ENCODE assay signal across 22 cellular contexts in genomic region chr5:57468481-57469165, GRCh38. TPM values are rescaled to one million over a fixed set of nuclear protein-coding genes. Genes with fewer than 3 reads are reported as not detected.
DNase-seq lines count a peak whose midpoint lies in the region; ATAC-seq and TF ChIP-seq lines count a peak whose summit lies in the region.
"Had no signal": no experiment of that assay in that cellular context is flagged by ENCODE, and none has a peak within 500 bp of the region (broad histone marks: within the 10 kb centered on the region; RNA-seq: fewer than 3 reads in every experiment).

No MANE protein-coding gene starts in this region.

- POLR2A ChIA-PET in OCI-LY7 (lab: Charles Lee) = no interaction called here

- H3K4me3 ChIP-seq in AG10803 (ENCODE audit: low read length) = no peak overlapping the region
- no peak overlapping the region for H3K4me3 ChIP-seq in choroid plexus epithelial cell (ENCODE audit: low read depth, low read length)
- H3K4me3 ChIP-seq in OCI-LY7 (ENCODE audit: low read depth, low read length, poor library complexity, severe bottlenecking) = no peak overlapping the region
- H3K4me3 ChIP-seq: left ventricle myocardium inferior, mucosa of descending colon, PC-9 had no signal

- intact Hi-C loops in OCI-LY7 (cut with micrococcal nuclease; ENCODE audit: unreplicated experiment) = no loop called here

- no peak overlapping the region for H2AFZ ChIP-seq in OCI-LY7 (ENCODE audit: low read length)
- H2AFZ ChIP-seq: PC-9 had no signal

- DNase-seq in AG10803 (ENCODE audit: low read depth) = peak; percentile 86
- DNase-seq in LHCN-M2 (ENCODE audit: low read depth) = peak; percentile 36
- DNase-seq in choroid plexus epithelial cell (ENCODE audit: low read depth) = peak; percentile 89
- DNase-seq in omental fat pad (ENCODE audit: low spot score) = no peak
- DNase-seq in stimulated activated CD4-positive, alpha-beta T cell treated with anti-CD3 and anti-CD28 coated beads, Interleukin-1b, Interleukin-23, amount 100 ng/mL, for 48 hours = no peak
- no peak for DNase-seq in OCI-LY7 (ENCODE audit: low spot score)
- DNase-seq in HuH-7.5 (ENCODE audit: low spot score) = no peak
- DNase-seq: activated CD8-positive, alpha-beta T cell treated with anti-CD3 and anti-CD28 coated beads, Interleukin-2, amount 10 ng/mL, durations not matched to agents 7 days and 5 days; activated naive CD4-positive, alpha-beta T cell treated with anti-CD3 and anti-CD28 coated beads, Interleukin-2, amount 50 U/mL, for 16 hours; activated T-cell treated with anti-CD3 and anti-CD28 coated beads, Interleukin-2, amount 50 U/mL, for 24 hours; AML-193; glutamatergic neuron; GOT3; Kasumi-1; left ventricle myocardium inferior; mucosa of descending colon; NCI-H1436; NCI-H774 had no signal

- no peaks in the 10 kb centered on the region for H3K9me2 ChIP-seq in OCI-LY7 (ENCODE audit: insufficient read depth, low read length)

- no TSS peak for BruUV-seq in OCI-LY7 (replicated peaks; lab: Mats Ljungman, UMichigan)

- peak; percentile 54 for ATAC-seq in omental fat pad (ENCODE audit: low FRiP score)
- ATAC-seq in HG03457 (IDR thresholded peaks at IDR 0.05; ENCODE audit: unreplicated experiment) = no peak
- ATAC-seq: activated CD4-positive, CD25-positive, alpha-beta regulatory T cell treated with anti-CD3 and anti-CD28 coated beads, Interleukin-2, amount 50 U/mL, for 24 hours; activated CD8-positive, alpha-beta T cell treated with anti-CD3 and anti-CD28 coated beads, Interleukin-2, amount 10 ng/mL, durations not matched to agents 7 days and 5 days; mucosa of descending colon had no signal

- H4K20me1 ChIP-seq in OCI-LY7 (ENCODE audit: insufficient read depth, low read length) = no peaks in the 10 kb centered on the region

- no peaks in the 10 kb centered on the region for H3K36me3 ChIP-seq in OCI-LY7 (ENCODE audit: insufficient read depth, low read length)
- H3K36me3 ChIP-seq: left ventricle myocardium inferior had no signal

- no peaks in the 10 kb centered on the region for H3K9me3 ChIP-seq in OCI-LY7 (ENCODE audit: low read length)
- H3K9me3 ChIP-seq: left ventricle myocardium inferior, mucosa of descending colon had no signal

- TF ChIP-seq CTCF in AG10803 (conservative IDR thresholded peaks at IDR 0.05; ENCODE audit: low read length) (no peak), choroid plexus epithelial cell (conservative IDR thresholded peaks at IDR 0.05; ENCODE audit: low read depth, low read length) (no peak), omental fat pad (IDR thresholded peaks at IDR 0.05) (no peak), OCI-LY7 (conservative IDR thresholded peaks at IDR 0.05; ENCODE audit: low read length) (no peak)

- no peaks in the 10 kb centered on the region for H3K79me2 ChIP-seq in OCI-LY7 (ENCODE audit: insufficient read depth, low read depth, low read length)

- H3K4me1 ChIP-seq in OCI-LY7 (ENCODE audit: insufficient read depth, low read length, poor library complexity, severe bottlenecking) = no peaks in the 10 kb centered on the region
- H3K4me1 ChIP-seq: left ventricle myocardium inferior had no signal

- no peak overlapping the region for H3K4me2 ChIP-seq in OCI-LY7 (ENCODE audit: low read length)
- H3K4me2 ChIP-seq: PC-9 had no signal

- CTCF ChIA-PET in OCI-LY7 (lab: Charles Lee; ENCODE audit: unreplicated experiment) = no interaction called here

- H3K27ac ChIP-seq in OCI-LY7 (ENCODE audit: low read depth, low read length, poor library complexity, severe bottlenecking) = no peak overlapping the region
- H3K27ac ChIP-seq: left ventricle myocardium inferior, PC-9 had no signal

RNA-seq across cellular contexts. Expression of gene ACTBL2, which starts 14.0 kb away (rescaled TPM):
- total RNA-seq in LHCN-M2 (2014; rRNA removed) (not detected in 2 replicates), omental fat pad (under 1 TPM in 2 of 4 donors, not detected in 2; 0.12 to 0.19 TPM), OCI-LY7 (2022) (not detected in 2 replicates)
- polyA plus RNA-seq in LHCN-M2 (2012) = not detected
- not detected in 2 replicates for total RNA-seq in OCI-LY7 (2014; rRNA removed; shearing (Covaris generic))
- total RNA-seq: activated CD8-positive, alpha-beta T cell treated with anti-CD3 and anti-CD28 coated beads, Interleukin-2, amount 10 ng/mL, durations not matched to agents 7 days and 5 days; dermis microvascular lymphatic vessel endothelial cell; left ventricle myocardium inferior; mucosa of descending colon had no signal

Comparison
In these comparisons a context has a peak if more than half of its experiments do, and no peak if none do; other contexts are left out.
1. DNase-seq: peak in AG10803 (single experiment), LHCN-M2 (single experiment) and choroid plexus epithelial cell (single experiment); none in omental fat pad (single experiment), stimulated activated CD4-positive, alpha-beta T cell treated with anti-CD3 and anti-CD28 coated beads, Interleukin-1b, Interleukin-23, amount 100 ng/mL, for 48 hours (single experiment), OCI-LY7 (single experiment) and HuH-7.5 (single experiment).